Comparison of ENCODE assay signal across 14 cellular contexts in the genomic region with DNA sequence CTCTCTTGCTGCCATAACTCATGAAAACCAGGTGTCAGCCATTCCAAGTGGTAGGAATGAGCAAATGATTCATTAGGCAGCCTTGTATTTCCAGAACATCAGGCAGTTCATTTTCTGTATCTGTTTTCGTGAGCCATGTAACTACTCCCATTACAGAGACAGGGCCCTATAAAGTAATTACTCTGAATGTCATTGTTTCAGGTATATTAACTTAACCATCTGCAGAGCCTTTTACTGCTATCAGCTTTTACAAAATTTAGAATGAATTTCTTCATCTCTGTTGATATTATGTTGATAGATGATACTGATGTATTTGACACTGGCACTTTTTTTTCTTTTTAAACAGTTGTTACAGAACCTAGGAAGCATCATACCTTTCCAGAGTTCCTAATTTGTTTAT.
"Had no signal": no experiment of that assay in that cellular context is flagged by ENCODE, and none has a peak within 500 bp of the region (broad histone marks: within the 10 kb centered on the region; RNA-seq: fewer than 3 reads in every experiment).

No MANE protein-coding gene starts in this region.

- H3K9me3 Mint-ChIP-seq: activated CD4-positive, alpha-beta T cell treated with anti-CD3 and anti-CD28 coated beads, Interleukin-2, amount 10 ng/mL, durations not matched to agents 24 days and 14 days had no signal

- H3K9me3 ChIP-seq: right atrium auricular region, upper lobe of left lung had no signal

- H3K27me3 Mint-ChIP-seq: activated CD4-positive, alpha-beta T cell treated with anti-CD3 and anti-CD28 coated beads, Interleukin-2, amount 10 ng/mL, durations not matched to agents 24 days and 14 days; progenitor cell of endocrine pancreas had no signal

- H3K27ac Mint-ChIP-seq: activated CD4-positive, alpha-beta T cell treated with anti-CD3 and anti-CD28 coated beads, Interleukin-2, amount 10 ng/mL, durations not matched to agents 24 days and 14 days; progenitor cell of endocrine pancreas had no signal

- H3K4me3 ChIP-seq: cardiac muscle cell, right atrium auricular region, upper lobe of left lung had no signal

- H3K4me3 Mint-ChIP-seq: activated CD4-positive, alpha-beta T cell treated with anti-CD3 and anti-CD28 coated beads, Interleukin-2, amount 10 ng/mL, durations not matched to agents 24 days and 14 days had no signal

- H3K27ac ChIP-seq: cardiac muscle cell, upper lobe of left lung had no signal

- DNase-seq: activated CD4-positive, alpha-beta T cell treated with anti-CD3 and anti-CD28 coated beads, Interleukin-2, amount 10 ng/mL, durations not matched to agents 24 days and 14 days; activated CD4-positive, CD25-positive, alpha-beta regulatory T cell; activated CD8-positive, alpha-beta memory T cell treated with anti-CD3 and anti-CD28 coated beads for 24 hours; activated naive CD4-positive, alpha-beta T cell treated with Interleukin-2 at 50 U/mL for 16 hours; hippocampal formation; left ventricle myocardium superior; mesenchymal stem cell; stimulated activated CD4-positive, alpha-beta T cell treated with anti-CD3 and anti-CD28 coated beads, Interleukin-4, amount 100 ng/mL, for 1 hour; stimulated activated naive CD4-positive, alpha-beta T cell; T-helper 2 cell; upper lobe of left lung had no signal

- H3K27me3 ChIP-seq: cardiac muscle cell, right atrium auricular region, upper lobe of left lung had no signal

- H3K36me3 ChIP-seq: cardiac muscle cell, right atrium auricular region, upper lobe of left lung had no signal
